ENCODE assay signal across 18 cellular contexts in the genomic region with DNA sequence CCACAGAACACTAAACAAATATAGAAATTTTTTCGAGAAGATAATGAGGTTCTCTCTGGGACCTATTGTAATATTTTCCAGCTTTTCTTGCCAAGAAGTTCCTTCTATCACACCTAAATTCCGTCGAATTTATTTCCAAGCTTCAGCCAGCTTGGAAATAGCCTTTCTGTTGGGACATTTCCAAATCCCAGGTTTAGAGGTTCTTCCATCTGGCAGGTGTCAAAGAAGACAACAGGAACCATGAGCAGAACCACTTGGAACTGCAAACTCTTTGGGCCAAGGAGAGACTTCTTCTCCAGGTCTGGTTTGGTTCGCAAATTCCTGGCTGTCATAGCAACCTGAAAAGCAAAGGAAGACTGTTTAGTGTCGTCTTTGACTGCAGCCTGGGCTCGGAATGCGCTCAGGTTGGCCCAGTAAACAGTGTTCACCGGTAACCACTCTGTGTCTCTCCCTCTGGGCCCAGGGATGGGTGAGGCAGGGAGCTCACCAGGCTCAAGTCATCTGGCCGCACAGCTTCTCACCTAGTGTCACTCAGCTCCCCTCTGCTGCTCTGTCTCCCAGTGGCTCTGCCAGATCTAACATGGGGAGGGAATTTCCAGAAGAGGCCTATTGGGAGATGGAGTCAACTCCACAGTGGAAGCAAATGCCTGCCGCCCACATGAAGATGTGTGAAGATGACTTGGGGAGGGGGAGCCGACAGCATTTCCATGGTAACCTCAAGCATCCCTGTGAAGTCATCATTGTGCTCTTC. TPM values are rescaled to one million over a fixed set of nuclear protein-coding genes. Genes with fewer than 3 reads are reported as not detected.
DNase-seq lines count a peak whose midpoint lies in the region; ATAC-seq, FAIRE-seq and TF ChIP-seq lines count a peak whose summit lies in the region.
"Had no signal": no experiment of that assay in that cellular context is flagged by ENCODE, and none has a peak within 500 bp of the region (broad histone marks: within the 10 kb centered on the region; RNA-seq: fewer than 3 reads in every experiment).

No MANE protein-coding gene starts in this region.

- H2AFZ ChIP-seq in neural progenitor cell (replicated peaks) = peak overlapping the region; percentile 66
- no peak overlapping the region for H2AFZ ChIP-seq in HepG2 (ENCODE audit: low read length)

- peaks cover 10% of the 10 kb centered on the region for H3K27me3 Mint-ChIP-seq in neural progenitor cell (ENCODE audit: insufficient read depth, low read depth)
- peaks cover 13 to 45% of the 10 kb centered on the region in 2 donors for H3K27me3 Mint-ChIP-seq in CD8-positive, alpha-beta memory T cell

- H3K79me2 ChIP-seq in neural progenitor cell (ENCODE audit: low read depth) (no peaks in the 10 kb centered on the region), HepG2 (ENCODE audit: insufficient read depth, low read length) (no peaks in the 10 kb centered on the region)

- H3K27ac Mint-ChIP-seq in neural progenitor cell = peak overlapping the region; percentile 100
- no peak overlapping the region for H3K27ac Mint-ChIP-seq in CD8-positive, alpha-beta memory T cell
- H3K27ac Mint-ChIP-seq: activated CD8-positive, alpha-beta T cell treated with anti-CD3 and anti-CD28 coated beads for 36 hours; activated naive CD8-positive, alpha-beta T cell treated with anti-CD3 and anti-CD28 coated beads for 36 hours; activated T-helper 1 cell treated with anti-CD3 and anti-CD28 coated beads, Interleukin-12 subunit alpha, Interleukin-12 subunit beta, Interleukin-2, Interleukin-4 antibody, amounts not matched to agents 30 ng/mL and 10 ng/mL and 1 ng/mL, durations not matched to agents 14 hours and 24 hours and 36 hours had no signal

- H3K9me3 Mint-ChIP-seq in neural progenitor cell = no peaks in the 10 kb centered on the region
- H3K9me3 Mint-ChIP-seq in CD8-positive, alpha-beta memory T cell = no peaks in the 10 kb centered on the region
- H3K9me3 Mint-ChIP-seq: activated CD8-positive, alpha-beta T cell treated with anti-CD3 and anti-CD28 coated beads for 36 hours; activated naive CD8-positive, alpha-beta T cell treated with anti-CD3 and anti-CD28 coated beads for 36 hours; activated T-helper 1 cell treated with anti-CD3 and anti-CD28 coated beads, Interleukin-12 subunit alpha, Interleukin-12 subunit beta, Interleukin-2, Interleukin-4 antibody, amounts not matched to agents 30 ng/mL and 10 ng/mL and 1 ng/mL, durations not matched to agents 14 hours and 24 hours and 36 hours had no signal

- 23% methylated on average over 10 of the region's 11 CpGs for WGBS in esophagus muscularis mucosa
- 4% methylated on average over 11 of the region's 11 CpGs for WGBS in HepG2 (ENCODE audit: low lambda C conversion rate)

- ATAC-seq in left ventricle myocardium superior = no peak
- ATAC-seq in GM19467 (IDR thresholded peaks at IDR 0.05; ENCODE audit: unreplicated experiment) = no peak
- ATAC-seq in HepG2 = no peak; the same call in 2 of the 3 replicates
- ATAC-seq: activated CD8-positive, alpha-beta T cell treated with anti-CD3 and anti-CD28 coated beads for 36 hours had no signal

- FAIRE-seq in HepG2 (lab: Jason Lieb, UNC) = no peak
- FAIRE-seq: A549 had no signal

- H4K20me1 ChIP-seq in neural progenitor cell (ENCODE audit: low read depth) (no peaks in the 10 kb centered on the region), HepG2 (ENCODE audit: insufficient read depth, low read length) (no peaks in the 10 kb centered on the region)
- H4K20me1 ChIP-seq: BLaER1 treated with 17β-estradiol and CSF1 and Interleukin-3, amounts not matched to agents 10 nM and 100 nM had no signal

- H3K9ac ChIP-seq in neural progenitor cell = no peak overlapping the region
- H3K9ac ChIP-seq in HepG2 (ENCODE audit: insufficient read depth, low read depth, low read length) = no peak overlapping the region
- H3K9ac ChIP-seq: BLaER1 treated with 17β-estradiol and CSF1 and Interleukin-3, amounts not matched to agents 10 nM and 100 nM had no signal

- DNase-seq in cardiac muscle cell (ENCODE audit: low read depth in 1 of 2, low spot score in 1 of 2) = peak; percentile 45 to 52
- DNase-seq in left ventricle myocardium superior = no peak
- DNase-seq in esophagus muscularis mucosa (ENCODE audit: extremely low spot score) = no peak
- peak; percentile 48 for DNase-seq in neural progenitor cell (ENCODE audit: low spot score)
- DNase-seq in CD8-positive, alpha-beta memory T cell = no peak
- no peak for DNase-seq in tibial artery
- DNase-seq in HepG2 (ENCODE audit: low spot score) = no peak
- DNase-seq: activated CD8-positive, alpha-beta T cell treated with anti-CD3 and anti-CD28 coated beads for 36 hours; activated naive CD8-positive, alpha-beta T cell treated with anti-CD3 and anti-CD28 coated beads for 36 hours; effector CD4-positive, alpha-beta T cell; kidney glomerular epithelial cell; posterior cingulate gyrus; thyroid gland had no signal

- intact Hi-C loops in left ventricle myocardium superior (cut with micrococcal nuclease) (no loop called here), esophagus muscularis mucosa (cut with DNase I) (no loop called here), tibial artery (cut with DNase I; ENCODE audit: low total_unique reads) (no loop called here), HepG2 (cut with micrococcal nuclease; ENCODE audit: unreplicated experiment) (no loop called here)

- no peaks in the 10 kb centered on the region for H3K27me3 ChIP-seq in cardiac muscle cell
- no peaks in the 10 kb centered on the region for H3K27me3 ChIP-seq in esophagus muscularis mucosa
- H3K27me3 ChIP-seq in neural progenitor cell = no peaks in the 10 kb centered on the region
- H3K27me3 ChIP-seq in CD8-positive, alpha-beta memory T cell (ENCODE audit: insufficient read depth, low read length, poor library complexity, severe bottlenecking) = peaks cover 3% of the 10 kb centered on the region
- peaks cover 0 to 31% of the 10 kb centered on the region in 2 donors for H3K27me3 ChIP-seq in tibial artery
- peaks cover 3 to 34% of the 10 kb centered on the region in 2 experiments; a peak in 4 of 5 replicates for H3K27me3 ChIP-seq in HepG2 (ENCODE audit: control insufficient read depth in 1 of 2, insufficient read depth in 2 of 2, low read length in 2 of 2)
- H3K27me3 ChIP-seq: BLaER1 treated with 17β-estradiol and CSF1 and Interleukin-3, amounts not matched to agents 10 nM and 100 nM; thyroid gland had no signal

- H3K27ac ChIP-seq in cardiac muscle cell (no peak overlapping the region), esophagus muscularis mucosa (replicated peaks in 1 of 4) (peak overlapping the region; percentile 76 to 88 (median 82)), neural progenitor cell (no peak overlapping the region), tibial artery (no peak overlapping the region), HepG2 (ENCODE audit: extremely low read length, insufficient read depth, low read length) (no peak overlapping the region)
- no peak overlapping the region for H3K27ac ChIP-seq in CD8-positive, alpha-beta memory T cell (ENCODE audit: low read depth, low read length)
- H3K27ac ChIP-seq: A549; BLaER1 treated with 17β-estradiol and CSF1 and Interleukin-3, amounts not matched to agents 10 nM and 100 nM; thyroid gland had no signal

- no peaks in the 10 kb centered on the region for H3K36me3 Mint-ChIP-seq in neural progenitor cell
- peaks cover 0 to 1% (median 0%) of the 10 kb centered on the region in 3 donors for H3K36me3 Mint-ChIP-seq in CD8-positive, alpha-beta memory T cell
- H3K36me3 Mint-ChIP-seq: activated naive CD8-positive, alpha-beta T cell treated with anti-CD3 and anti-CD28 coated beads for 36 hours had no signal

- H3K4me3 ChIP-seq in cardiac muscle cell = no peak overlapping the region
- no peak overlapping the region for H3K4me3 ChIP-seq in esophagus muscularis mucosa
- H3K4me3 ChIP-seq in neural progenitor cell = no peak overlapping the region
- no peak overlapping the region for H3K4me3 ChIP-seq in CD8-positive, alpha-beta memory T cell (ENCODE audit: low read length)
- H3K4me3 ChIP-seq in tibial artery = no peak overlapping the region
- no peak overlapping the region for H3K4me3 ChIP-seq in HepG2 (replicated peaks in 1 of 3; ENCODE audit: insufficient read depth in 1 of 3, low read depth in 2 of 3, low read length in 3 of 3)
- H3K4me3 ChIP-seq: A549; BLaER1 treated with 17β-estradiol and CSF1 and Interleukin-3, amounts not matched to agents 10 nM and 100 nM; HAP-1; thyroid gland had no signal

- peaks cover 10% of the 10 kb centered on the region for H3K4me1 ChIP-seq in cardiac muscle cell (ENCODE audit: low read depth)
- peaks cover 0 to 90% (median 84%) of the 10 kb centered on the region in 4 donors for H3K4me1 ChIP-seq in esophagus muscularis mucosa
- H3K4me1 ChIP-seq in neural progenitor cell = peaks cover 25% of the 10 kb centered on the region
- no peaks in the 10 kb centered on the region for H3K4me1 ChIP-seq in CD8-positive, alpha-beta memory T cell (ENCODE audit: insufficient read depth, low read length)
- H3K4me1 ChIP-seq in tibial artery = no peaks in the 10 kb centered on the region
- H3K4me1 ChIP-seq in HepG2 (ENCODE audit: insufficient read depth, low read length) = no peaks in the 10 kb centered on the region
- H3K4me1 ChIP-seq: A549, HAP-1, thyroid gland had no signal

- TF ChIP-seq CTCF in cardiac muscle cell (IDR thresholded peaks at IDR 0.05; ENCODE audit: low read depth, low read length) (no peak), esophagus muscularis mucosa (IDR thresholded peaks at IDR 0.05) (no peak), neural progenitor cell (IDR thresholded peaks at IDR 0.05) (no peak), tibial artery (IDR thresholded peaks at IDR 0.05) (no peak), HepG2 (CRISPR knock-in tag; IDR thresholded peaks at IDR 0.05) (no peak)

- TF ChIP-seq RAD21 in HepG2 (CRISPR knock-in tag; IDR thresholded peaks at IDR 0.05) = no peak

- TF ChIP-seq EP300 in esophagus muscularis mucosa (IDR thresholded peaks at IDR 0.05) = no peak
- TF ChIP-seq EP300 in HepG2 (IDR thresholded peaks at IDR 0.05; ENCODE audit: low read depth in 2 of 2, low read length in 2 of 2) = no peak
- TF ChIP-seq EP300 in HepG2 (CRISPR knock-in tag; IDR thresholded peaks at IDR 0.05; ENCODE audit: borderline replicate concordance) = no peak

- H3K4me2 ChIP-seq in neural progenitor cell (no peak overlapping the region), HepG2 (ENCODE audit: low read depth, low read length) (no peak overlapping the region)
- H3K4me2 ChIP-seq: A549 had no signal

- H3K36me3 ChIP-seq in cardiac muscle cell (no peaks in the 10 kb centered on the region), esophagus muscularis mucosa (no peaks in the 10 kb centered on the region), neural progenitor cell (no peaks in the 10 kb centered on the region), tibial artery (no peaks in the 10 kb centered on the region), HepG2 (replicated peaks in 1 of 2; ENCODE audit: control insufficient read depth in 1 of 2, insufficient read depth in 2 of 2, low read length in 2 of 2) (no peaks in the 10 kb centered on the region)
- H3K36me3 ChIP-seq in CD8-positive, alpha-beta memory T cell (ENCODE audit: insufficient read depth, low read length) = no peaks in the 10 kb centered on the region
- H3K36me3 ChIP-seq: BLaER1 treated with 17β-estradiol and CSF1 and Interleukin-3, amounts not matched to agents 10 nM and 100 nM; HAP-1; thyroid gland had no signal

- CTCF ChIA-PET in CD8-positive, alpha-beta memory T cell (lab: Charles Lee) = no interaction called here
- CTCF ChIA-PET in HepG2 (lab: Yijun Ruan, JAX; ENCODE audit: low intra/inter-chr PET ratio, low total read pairs) = no interaction called here

- no peaks in the 10 kb centered on the region for H3K9me3 ChIP-seq in cardiac muscle cell (ENCODE audit: low read depth)
- H3K9me3 ChIP-seq in esophagus muscularis mucosa = no peaks in the 10 kb centered on the region
- no peaks in the 10 kb centered on the region for H3K9me3 ChIP-seq in neural progenitor cell (ENCODE audit: low read depth)
- H3K9me3 ChIP-seq in CD8-positive, alpha-beta memory T cell (ENCODE audit: low read length) = no peaks in the 10 kb centered on the region
- H3K9me3 ChIP-seq in tibial artery = no peaks in the 10 kb centered on the region
- H3K9me3 ChIP-seq in HepG2 (ENCODE audit: low read length) = no peaks in the 10 kb centered on the region
- H3K9me3 ChIP-seq: A549; BLaER1 treated with 17β-estradiol and CSF1 and Interleukin-3, amounts not matched to agents 10 nM and 100 nM; HAP-1; thyroid gland had no signal

- H3F3A ChIP-seq in neural progenitor cell (ENCODE audit: low read depth) = peaks cover 20% of the 10 kb centered on the region

- POLR2A ChIA-PET in CD8-positive, alpha-beta memory T cell (lab: Charles Lee) = no interaction called here
- POLR2A ChIA-PET in HepG2 (lab: Yijun Ruan, JAX) = no interaction called here

- peaks cover 77% of the 10 kb centered on the region for H3K4me1 Mint-ChIP-seq in neural progenitor cell
- H3K4me1 Mint-ChIP-seq in CD8-positive, alpha-beta memory T cell = no peaks in the 10 kb centered on the region
- H3K4me1 Mint-ChIP-seq: activated naive CD8-positive, alpha-beta T cell treated with anti-CD3 and anti-CD28 coated beads for 36 hours had no signal

- peak overlapping the region; percentile 46 for H3K4me3 Mint-ChIP-seq in neural progenitor cell
- no peak overlapping the region for H3K4me3 Mint-ChIP-seq in CD8-positive, alpha-beta memory T cell
- H3K4me3 Mint-ChIP-seq: activated CD8-positive, alpha-beta T cell treated with anti-CD3 and anti-CD28 coated beads for 36 hours; activated naive CD8-positive, alpha-beta T cell treated with anti-CD3 and anti-CD28 coated beads for 36 hours; activated T-helper 1 cell treated with anti-CD3 and anti-CD28 coated beads, Interleukin-12 subunit alpha, Interleukin-12 subunit beta, Interleukin-2, Interleukin-4 antibody, amounts not matched to agents 30 ng/mL and 10 ng/mL and 1 ng/mL, durations not matched to agents 14 hours and 24 hours and 36 hours had no signal

- BruUV-seq in HepG2 (replicated peaks; lab: Mats Ljungman, UMichigan) = no TSS peak

- TF ChIP-seq POLR2A in esophagus muscularis mucosa (IDR thresholded peaks at IDR 0.05; ENCODE audit: low read depth) (no peak), HepG2 (IDR thresholded peaks at IDR 0.05; ENCODE audit: insufficient read depth in 1 of 2, low read depth in 2 of 2, low read length in 2 of 2) (no peak)

- in situ Hi-C loops in HepG2 (cut with HindIII; ENCODE audit: extremely low pct_ligation_motif_present, low pct_unique_long_range_greater_than_20kb) = no loop called here

RNA-seq across cellular contexts. Expression of gene CLMP, which starts 11.8 kb away (rescaled TPM):
- total RNA-seq in cardiac muscle cell = 4.2 and 8.4 TPM in 2 replicates
- polyA plus RNA-seq in cardiac muscle cell = 2.1 and 5.1 TPM in 2 replicates
- total RNA-seq in left ventricle myocardium superior = 4.9 TPM
- total RNA-seq in esophagus muscularis mucosa = 100 to 1,000 TPM; 169 to 215 (median 197) TPM
- 5.7 and 10.7 TPM in 2 replicates for total RNA-seq in neural progenitor cell (ENCODE audit: low replicate concordance)
- total RNA-seq in CD8-positive, alpha-beta memory T cell = under 1 TPM; 0.07 to 0.09 TPM
- polyA plus RNA-seq in CD8-positive, alpha-beta memory T cell = 0.31 TPM
- not detected in 2 replicates for total RNA-seq in HepG2 (2016; rRNA removed; fragmentation: Illumina TruSeq; extraction: Trizol)
- total RNA-seq in HepG2 (2016; cell fraction: cytosol; rRNA removed; fragmentation: Illumina TruSeq; extraction: Trizol; ENCODE audit: low read depth) = not detected in 2 replicates
- not detected in 2 replicates for total RNA-seq in HepG2 (2016; cell fraction: insoluble cytoplasmic fraction; rRNA removed; fragmentation: Illumina TruSeq; extraction: Trizol)
- total RNA-seq in HepG2 (2016; cell fraction: membrane; rRNA removed; fragmentation: Illumina TruSeq; extraction: Trizol) = not detected in 2 replicates
- not detected in 2 replicates for total RNA-seq in HepG2 (2016; cell fraction: nucleus; rRNA removed; fragmentation: Illumina TruSeq; extraction: Trizol)
- not detected in 2 replicates for polyA plus RNA-seq in HepG2 (2011; rRNA removed)
- not detected in 2 replicates for polyA plus RNA-seq in HepG2 (2011; cell fraction: cytosol; rRNA removed)
- not detected in 2 replicates for polyA plus RNA-seq in HepG2 (2011; cell fraction: nucleus; rRNA removed)
- polyA plus RNA-seq in HepG2 (2012) = not detected in 2 replicates
- polyA plus RNA-seq in HepG2 (2016; cell fraction: cytosol; fragmentation: Illumina TruSeq; extraction: Trizol; ENCODE audit: low read depth) = not detected in 2 replicates
- not detected in 2 replicates for polyA plus RNA-seq in HepG2 (2016; cell fraction: insoluble cytoplasmic fraction; fragmentation: Illumina TruSeq; extraction: Trizol; ENCODE audit: low read depth)
- not detected in 2 replicates for polyA plus RNA-seq in HepG2 (2016; cell fraction: membrane; fragmentation: Illumina TruSeq; extraction: Trizol; ENCODE audit: low read depth)
- polyA plus RNA-seq in HepG2 (2016; cell fraction: nucleus; fragmentation: Illumina TruSeq; extraction: Trizol; ENCODE audit: insufficient read depth, low read depth) = not detected in 2 replicates
- polyA minus RNA-seq in HepG2 (2011; rRNA and poly(A)+ RNA removed; ENCODE audit: low replicate concordance) = 64.2 TPM in 1 of 2 replicates, not detected in the other
- not detected in 2 replicates for polyA minus RNA-seq in HepG2 (2011; cell fraction: cytosol; rRNA and poly(A)+ RNA removed)
- polyA minus RNA-seq in HepG2 (2011; cell fraction: nucleus; rRNA and poly(A)+ RNA removed) = 0.64 TPM in 1 of 2 replicates, not detected in the other
- total RNA-seq: activated T-helper 1 cell treated with anti-CD3 and anti-CD28 coated beads, Interleukin-12 subunit alpha, Interleukin-12 subunit beta, Interleukin-2, Interleukin-4 antibody, amounts not matched to agents 30 ng/mL and 10 ng/mL and 1 ng/mL, durations not matched to agents 14 hours and 24 hours and 36 hours had no signal

Comparison
In these comparisons a context has a peak if more than half of its experiments do, and no peak if none do; other contexts are left out.
1. DNase-seq: peak in cardiac muscle cell (2 of 2) and neural progenitor cell (single experiment); none in left ventricle myocardium superior (single experiment), esophagus muscularis mucosa (single experiment), CD8-positive, alpha-beta memory T cell (0 of 5), tibial artery (0 of 2) and HepG2 (single experiment).
2. H3K27ac ChIP-seq: peak in esophagus muscularis mucosa (4 of 4); none in cardiac muscle cell (single experiment), neural progenitor cell (single experiment), CD8-positive, alpha-beta memory T cell (single experiment), tibial artery (0 of 2) and HepG2 (single experiment).
3. RNA of gene CLMP, which starts 11.8 kb away (total RNA-seq): 169 to 215 TPM in esophagus muscularis mucosa; 5.7 to 10.7 TPM in neural progenitor cell, 4.2 to 8.4 TPM in cardiac muscle cell, 4.9 TPM in left ventricle myocardium superior (single experiment), 0.07 to 0.09 TPM in CD8-positive, alpha-beta memory T cell and not detected in HepG2; every median in the first group is over 10 times any median in the second.